8 cellular contexts compared by ENCODE assay signal in the genomic region with DNA sequence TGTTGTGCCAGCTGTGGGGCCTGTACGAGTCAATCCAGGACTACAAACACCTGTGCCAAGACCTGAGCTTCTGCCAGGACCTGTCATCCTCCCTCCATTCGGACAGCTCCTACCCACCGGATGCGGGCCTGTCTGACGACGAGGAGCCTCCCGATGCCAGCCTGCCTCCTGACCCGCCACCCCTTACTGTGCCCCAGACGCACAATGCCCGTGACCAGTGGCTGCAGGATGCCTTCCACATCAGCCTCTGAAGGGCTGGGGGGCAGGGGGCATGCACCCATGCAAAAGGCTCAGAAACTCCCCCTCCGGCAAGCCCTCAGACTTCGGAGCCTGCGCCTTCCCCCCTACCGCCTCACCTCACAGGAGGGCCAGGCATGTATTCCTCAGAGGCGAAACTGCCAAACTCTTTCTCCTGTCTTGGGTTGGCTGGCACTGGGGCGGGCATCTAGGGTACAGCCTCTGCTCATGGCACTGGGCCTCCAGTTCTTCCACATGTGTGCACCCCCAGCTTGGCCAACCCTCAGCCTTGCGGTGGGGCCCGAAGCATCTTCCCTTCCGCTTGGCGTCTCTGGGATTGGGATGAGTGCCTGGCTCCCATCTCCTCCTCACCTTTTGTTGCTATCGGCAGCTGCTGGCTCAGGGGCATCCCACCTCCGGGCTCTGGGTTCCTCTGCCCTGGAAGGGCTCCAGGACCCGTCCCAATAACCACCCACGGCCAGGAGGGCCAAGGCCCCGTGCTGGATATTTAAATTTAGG. TPM values are rescaled to one million over a fixed set of nuclear protein-coding genes. Genes with fewer than 3 reads are reported as not detected.
DNase-seq lines count a peak whose midpoint lies in the region; ATAC-seq and TF ChIP-seq lines count a peak whose summit lies in the region.

No MANE protein-coding gene starts in this region.

- WGBS in esophagus squamous epithelium, 2 donors = 0 to 13% methylated on average over 1 to 20 of the region's 25 CpGs
- WGBS in psoas muscle, 3 donors = 15 to 25% (median 19%) methylated on average over 25 of the region's 25 CpGs

- intact Hi-C loops in esophagus squamous epithelium (cut with DNase I) = loop anchor here (5.0 kb wide), 1 partner anchor 36 kb away; no protein-coding TSS in a partner anchor
- intact Hi-C loops in psoas muscle (cut with DNase I) = loop anchor here (2.0 to 5.0 kb wide), 3 partner anchors 19 to 39 kb away; partner anchors contain the start of gene MAP3K11 (in 1 of the 2)

- H3K4me3 ChIP-seq in GM06990 (replicated peaks; ENCODE audit: low read depth, low read length) = peak overlapping the region; percentile 72
- peak overlapping the region; percentile 51 for H3K4me3 ChIP-seq in SJCRH30
- peak overlapping the region; percentile 80 to 92 (median 84) for H3K4me3 ChIP-seq in esophagus squamous epithelium
- peak overlapping the region; percentile 99 for H3K4me3 ChIP-seq in psoas muscle

- H3K27me3 ChIP-seq in GM06990 (replicated peaks; ENCODE audit: control insufficient read depth, insufficient read depth, low read length) (no peaks in the 10 kb centered on the region), SJCRH30 (no peaks in the 10 kb centered on the region), esophagus squamous epithelium (no peaks in the 10 kb centered on the region), psoas muscle (ENCODE audit: insufficient read depth in 3 of 3, low read length in 2 of 3) (no peaks in the 10 kb centered on the region)

- H3K4me1 ChIP-seq in SJCRH30 (peaks cover 40% of the 10 kb centered on the region), esophagus squamous epithelium (peaks cover 52 to 86% (median 71%) of the 10 kb centered on the region in 3 donors), psoas muscle (peaks cover 59% of the 10 kb centered on the region)

- H3K9me3 ChIP-seq in SJCRH30 (replicated peaks) (no peaks in the 10 kb centered on the region), esophagus squamous epithelium (no peaks in the 10 kb centered on the region), psoas muscle (no peaks in the 10 kb centered on the region)

- H3K27ac ChIP-seq in SJCRH30 (no peak overlapping the region), esophagus squamous epithelium (peak overlapping the region; percentile 96 to 99 (median 98)), psoas muscle (peak overlapping the region; percentile 98)

- no peak for DNase-seq in GM06990 (ENCODE audit: extremely low read depth, insufficient read length)
- no peak for DNase-seq in SJCRH30
- no peak for DNase-seq in esophagus squamous epithelium (lab: John Stamatoyannopoulos, UW)
- DNase-seq in psoas muscle = peak in 1 of 2 donors; percentile 85
- DNase-seq in SKM-1 (lab: John Stamatoyannopoulos, UW; ENCODE audit: unreplicated experiment) = no peak
- no peak for DNase-seq in globus pallidus (ENCODE audit: low spot score)
- DNase-seq in mucosa of gallbladder (ENCODE audit: low spot score) = no peak
- no peak for DNase-seq in HK-2 (ENCODE audit: unreplicated experiment)

- TF ChIP-seq CTCF in GM06990 (IDR thresholded peaks at IDR 0.05; ENCODE audit: insufficient read depth, low read length, poor library complexity, severe bottlenecking) = no peak
- no peak for TF ChIP-seq CTCF in esophagus squamous epithelium (IDR thresholded peaks at IDR 0.05)
- no peak for TF ChIP-seq CTCF in psoas muscle (IDR thresholded peaks at IDR 0.05)

- peak in 1 of 4 donors; percentile 15 for ATAC-seq in psoas muscle

- peaks cover 2% of the 10 kb centered on the region for H3K36me3 ChIP-seq in GM06990 (ENCODE audit: control insufficient read depth, insufficient read depth, low read length)
- no peaks in the 10 kb centered on the region for H3K36me3 ChIP-seq in SJCRH30
- peaks cover 0 to 11% (median 0%) of the 10 kb centered on the region in 3 donors for H3K36me3 ChIP-seq in esophagus squamous epithelium
- peaks cover 0 to 10% of the 10 kb centered on the region in 2 donors for H3K36me3 ChIP-seq in psoas muscle (ENCODE audit: insufficient read depth in 1 of 2, low read depth in 1 of 2)

- no peak for TF ChIP-seq POLR2A in esophagus squamous epithelium (IDR thresholded peaks at IDR 0.05)

RNA-seq across cellular contexts. Expression of gene FAM89B, which starts 1.2 kb away (rescaled TPM):
- 18.3 and 21.5 TPM in 2 replicates for total RNA-seq in SJCRH30 (2014; rRNA removed; shearing (Covaris generic))
- total RNA-seq in esophagus squamous epithelium (10 to 100 TPM; 12.0 to 44.1 (median 23.9) TPM), psoas muscle (100 to 1,000 TPM in 1 of 4 donors, 10 to 100 TPM in 3; 59.0 to 110 (median 66.9) TPM), mucosa of gallbladder (68.2 TPM)
- 100 to 1,000 TPM in 1 of 3 donors, 10 to 100 TPM in 2; 66.9 to 112 (median 67.4) TPM for polyA plus RNA-seq in psoas muscle

RNA-seq across cellular contexts. Expression of gene EHBP1L1, which starts 2.3 kb away (rescaled TPM):
- 16.8 and 18.5 TPM in 2 replicates for total RNA-seq in SJCRH30 (2014; rRNA removed; shearing (Covaris generic))
- total RNA-seq in esophagus squamous epithelium = 100 to 1,000 TPM in 1 of 4 donors, 10 to 100 TPM in 3; 46.5 to 101 (median 87.4) TPM
- total RNA-seq in psoas muscle = 100 to 1,000 TPM; 208 to 345 (median 282) TPM
- polyA plus RNA-seq in psoas muscle = 100 to 1,000 TPM; 114 to 177 (median 170) TPM
- 128 TPM for total RNA-seq in mucosa of gallbladder

RNA-seq across cellular contexts. Expression of gene ZNRD2, which starts 3.3 kb away (rescaled TPM):
- total RNA-seq in SJCRH30 (2014; rRNA removed; shearing (Covaris generic)) = 30.6 and 32.6 TPM in 2 replicates
- total RNA-seq in esophagus squamous epithelium (10 to 100 TPM; 33.2 to 48.0 (median 40.0) TPM), psoas muscle (10 to 100 TPM; 31.6 to 43.5 (median 38.0) TPM), mucosa of gallbladder (30.0 TPM)
- polyA plus RNA-seq in psoas muscle = 100 to 1,000 TPM in 1 of 3 donors, 10 to 100 TPM in 2; 58.8 to 118 (median 94.2) TPM

RNA-seq across cellular contexts. Expression of gene LTBP3, which starts 15.4 kb away (rescaled TPM):
- total RNA-seq in SJCRH30 (2014; rRNA removed; shearing (Covaris generic)) = 13.2 and 17.2 TPM in 2 replicates
- total RNA-seq in esophagus squamous epithelium = 10 to 100 TPM; 28.1 to 87.5 (median 54.0) TPM
- 10 to 100 TPM; 27.9 to 82.3 (median 51.4) TPM for total RNA-seq in psoas muscle
- polyA plus RNA-seq in psoas muscle = 10 to 100 TPM; 12.7 to 19.2 (median 17.2) TPM
- total RNA-seq in mucosa of gallbladder = 257 TPM

RNA-seq across cellular contexts. Expression of gene KCNK7, which starts 22.0 kb away (rescaled TPM):
- total RNA-seq in SJCRH30 (2014; rRNA removed; shearing (Covaris generic)) = 0.28 TPM in 1 of 2 replicates, not detected in the other
- 10 to 100 TPM in 3 of 4 donors, 1 to 10 TPM in 1; 5.5 to 22.5 (median 15.2) TPM for total RNA-seq in esophagus squamous epithelium
- total RNA-seq in psoas muscle = under 1 TPM in 3 of 4 donors, not detected in 1; 0.19 to 0.56 (median 0.27) TPM
- 1 to 10 TPM in 1 of 3 donors, under 1 TPM in 2; 0.22 to 1.4 (median 0.99) TPM for polyA plus RNA-seq in psoas muscle
- 1.1 TPM for total RNA-seq in mucosa of gallbladder
